ENCODE assay signal across 20 cellular contexts in the genomic region with DNA sequence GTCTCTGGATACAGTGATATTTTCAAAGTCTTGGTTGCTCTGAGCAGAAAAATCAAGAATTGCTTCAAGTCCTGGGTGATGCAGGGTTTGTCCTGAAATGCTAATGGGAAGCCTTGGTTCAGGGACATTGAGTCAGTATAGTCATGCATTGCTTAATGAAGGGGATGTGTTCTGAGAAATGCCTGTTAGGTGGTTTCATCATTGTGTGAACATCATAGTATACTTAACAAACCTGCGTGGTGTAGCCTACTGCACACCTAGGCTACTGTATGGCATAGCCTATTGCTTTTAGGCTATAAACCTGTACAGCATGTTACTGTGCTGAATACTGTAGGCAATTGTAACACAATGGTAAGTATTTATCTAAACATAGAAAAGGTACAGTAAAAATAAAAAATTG.
"Had no signal": no experiment of that assay in that cellular context is flagged by ENCODE, and none has a peak within 500 bp of the region (broad histone marks: within the 10 kb centered on the region; RNA-seq: fewer than 3 reads in every experiment).

No MANE protein-coding gene starts in this region.

- H3K27ac ChIP-seq: left lung, prostate gland, upper lobe of left lung had no signal

- H3K4me3 ChIP-seq: left lung, prostate gland, upper lobe of left lung had no signal

- H3K36me3 ChIP-seq: prostate gland had no signal

- H3K9me3 Mint-ChIP-seq: activated naive CD8-positive, alpha-beta T cell treated with anti-CD3 and anti-CD28 coated beads, Interleukin-2, amount 50 U/mL, for 24 hours; effector memory CD8-positive, alpha-beta T cell; stimulated activated naive B cell treated with anti-CD40 and anti-IgM and Interleukin-4, amounts not matched to agents 10 μg/mL and 1 μg/mL and 100 μg/mL, for 72 hours; T-helper 1 cell treated with Interleukin-12 subunit alpha and Interleukin-12 subunit beta and Interleukin-4 antibody, amounts not matched to agents 30 μg/mL and 1 μg/mL, for 36 hours had no signal

- ATAC-seq: activated naive CD8-positive, alpha-beta T cell treated with anti-CD3 and anti-CD28 coated beads, Interleukin-2, amount 50 U/mL, for 24 hours; effector memory CD8-positive, alpha-beta T cell; sciatic nerve; stimulated activated naive B cell treated with anti-CD40 and anti-IgM and Interleukin-4, amounts not matched to agents 10 μg/mL and 1 μg/mL and 100 μg/mL, for 72 hours had no signal

- H3K27ac Mint-ChIP-seq: activated naive CD8-positive, alpha-beta T cell treated with anti-CD3 and anti-CD28 coated beads, Interleukin-2, amount 50 U/mL, for 24 hours; effector memory CD8-positive, alpha-beta T cell; T-helper 1 cell treated with Interleukin-12 subunit alpha and Interleukin-12 subunit beta and Interleukin-4 antibody, amounts not matched to agents 30 μg/mL and 1 μg/mL, for 36 hours had no signal

- DNase-seq: activated CD4-positive, alpha-beta T cell treated with anti-CD3 and anti-CD28 coated beads, Interleukin-2, amount 50 U/mL, for 1 hour; activated CD4-positive, CD25-positive, alpha-beta regulatory T cell; activated naive CD4-positive, alpha-beta T cell; activated naive CD8-positive, alpha-beta T cell treated with anti-CD3 and anti-CD28 coated beads, Interleukin-2, amount 50 U/mL, for 24 hours; activated T-cell treated with anti-CD3 and anti-CD28 coated beads, Interleukin-2, amount 50 U/mL, for 1 hour; caudate nucleus; cortex of kidney; effector memory CD8-positive, alpha-beta T cell; glutamatergic neuron; left lung; mesendoderm; nephron progenitor cell; stimulated activated CD4-positive, alpha-beta T cell treated with anti-CD3 and anti-CD28 coated beads, Interleukin-2, amount 100 ng/mL, for 24 hours; stimulated activated naive B cell treated with anti-CD40 and anti-IgM and Interleukin-4, amounts not matched to agents 10 μg/mL and 1 μg/mL and 100 μg/mL, for 72 hours; substantia nigra; upper lobe of left lung had no signal

- H3K4me3 Mint-ChIP-seq: activated naive CD8-positive, alpha-beta T cell treated with anti-CD3 and anti-CD28 coated beads, Interleukin-2, amount 50 U/mL, for 24 hours; effector memory CD8-positive, alpha-beta T cell; nephron progenitor cell; stimulated activated naive B cell treated with anti-CD40 and anti-IgM and Interleukin-4, amounts not matched to agents 10 μg/mL and 1 μg/mL and 100 μg/mL, for 72 hours; T-helper 1 cell treated with Interleukin-12 subunit alpha and Interleukin-12 subunit beta and Interleukin-4 antibody, amounts not matched to agents 30 μg/mL and 1 μg/mL, for 36 hours had no signal

- H3K27me3 Mint-ChIP-seq: activated naive CD8-positive, alpha-beta T cell treated with anti-CD3 and anti-CD28 coated beads, Interleukin-2, amount 50 U/mL, for 24 hours; effector memory CD8-positive, alpha-beta T cell; stimulated activated naive B cell treated with anti-CD40 and anti-IgM and Interleukin-4, amounts not matched to agents 10 μg/mL and 1 μg/mL and 100 μg/mL, for 72 hours had no signal

- H3K27me3 ChIP-seq: left lung, upper lobe of left lung had no signal

- FAIRE-seq: astrocyte had no signal

- H3K4me1 ChIP-seq: left lung, prostate gland had no signal

- H3K9me3 ChIP-seq: left lung, prostate gland, upper lobe of left lung had no signal

- H3K4me1 Mint-ChIP-seq: activated naive CD8-positive, alpha-beta T cell treated with anti-CD3 and anti-CD28 coated beads, Interleukin-2, amount 50 U/mL, for 24 hours had no signal
